In the genomic region with DNA sequence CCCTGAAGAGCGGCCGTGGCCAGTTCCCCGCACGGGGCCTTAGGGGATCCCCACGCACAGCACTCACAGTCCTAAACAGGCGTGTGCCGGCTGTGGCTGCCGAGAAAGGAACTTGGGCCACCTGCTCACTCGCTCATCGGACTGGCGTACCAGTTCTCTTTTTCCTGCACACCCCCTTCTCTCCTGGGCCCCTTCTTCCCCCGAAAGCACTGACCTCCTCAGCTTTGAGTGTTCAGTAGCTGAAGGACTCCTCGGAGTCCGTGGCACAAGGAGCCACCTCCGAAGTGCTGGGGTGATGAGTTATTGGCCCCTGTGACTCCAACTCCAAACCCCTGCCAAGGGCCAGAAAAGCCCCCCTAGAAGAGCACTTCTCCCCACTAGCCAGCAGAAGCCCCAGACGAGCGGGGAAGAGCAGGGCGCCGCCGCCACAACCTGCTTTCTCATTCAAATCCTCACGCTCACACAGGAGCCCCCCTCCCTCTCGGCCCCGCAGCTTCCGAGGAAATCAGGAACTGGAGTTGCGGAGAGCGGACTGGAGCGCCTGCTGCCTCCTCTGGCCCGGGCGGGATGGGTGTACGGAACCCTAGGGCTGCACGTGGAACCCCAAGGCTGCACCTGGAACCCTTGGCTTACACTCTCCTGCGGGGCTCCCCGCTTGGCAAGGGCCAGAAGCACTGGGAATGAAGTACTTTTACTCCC, we compare ENCODE assay signal across 8 cellular contexts. TPM values are rescaled to one million over a fixed set of nuclear protein-coding genes. Genes with fewer than 3 reads are reported as not detected.
DNase-seq lines count a peak whose midpoint lies in the region; ATAC-seq, FAIRE-seq and TF ChIP-seq lines count a peak whose summit lies in the region.

A gene with protein sequence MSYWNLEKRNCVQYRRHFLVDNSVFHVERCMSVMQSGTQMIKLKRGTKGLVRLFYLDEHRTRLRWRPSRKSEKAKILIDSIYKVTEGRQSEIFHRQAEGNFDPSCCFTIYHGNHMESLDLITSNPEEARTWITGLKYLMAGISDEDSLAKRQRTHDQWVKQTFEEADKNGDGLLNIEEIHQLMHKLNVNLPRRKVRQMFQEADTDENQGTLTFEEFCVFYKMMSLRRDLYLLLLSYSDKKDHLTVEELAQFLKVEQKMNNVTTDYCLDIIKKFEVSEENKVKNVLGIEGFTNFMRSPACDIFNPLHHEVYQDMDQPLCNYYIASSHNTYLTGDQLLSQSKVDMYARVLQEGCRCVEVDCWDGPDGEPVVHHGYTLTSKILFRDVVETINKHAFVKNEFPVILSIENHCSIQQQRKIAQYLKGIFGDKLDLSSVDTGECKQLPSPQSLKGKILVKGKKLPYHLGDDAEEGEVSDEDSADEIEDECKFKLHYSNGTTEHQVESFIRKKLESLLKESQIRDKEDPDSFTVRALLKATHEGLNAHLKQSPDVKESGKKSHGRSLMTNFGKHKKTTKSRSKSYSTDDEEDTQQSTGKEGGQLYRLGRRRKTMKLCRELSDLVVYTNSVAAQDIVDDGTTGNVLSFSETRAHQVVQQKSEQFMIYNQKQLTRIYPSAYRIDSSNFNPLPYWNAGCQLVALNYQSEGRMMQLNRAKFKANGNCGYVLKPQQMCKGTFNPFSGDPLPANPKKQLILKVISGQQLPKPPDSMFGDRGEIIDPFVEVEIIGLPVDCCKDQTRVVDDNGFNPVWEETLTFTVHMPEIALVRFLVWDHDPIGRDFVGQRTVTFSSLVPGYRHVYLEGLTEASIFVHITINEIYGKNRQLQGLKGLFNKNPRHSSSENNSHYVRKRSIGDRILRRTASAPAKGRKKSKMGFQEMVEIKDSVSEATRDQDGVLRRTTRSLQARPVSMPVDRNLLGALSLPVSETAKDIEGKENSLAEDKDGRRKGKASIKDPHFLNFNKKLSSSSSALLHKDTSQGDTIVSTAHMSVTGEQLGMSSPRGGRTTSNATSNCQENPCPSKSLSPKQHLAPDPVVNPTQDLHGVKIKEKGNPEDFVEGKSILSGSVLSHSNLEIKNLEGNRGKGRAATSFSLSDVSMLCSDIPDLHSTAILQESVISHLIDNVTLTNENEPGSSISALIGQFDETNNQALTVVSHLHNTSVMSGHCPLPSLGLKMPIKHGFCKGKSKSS (N-terminal part only) (minus strand): TSS at position 446 of the 699 bp plus-strand sequence. CDS start 40,847 bp downstream, outside the sequence.

- H3K4me3 ChIP-seq in neural cell (ENCODE audit: low read length) (peak within 1 kb of the TSS; percentile 87), upper lobe of left lung (peak within 1 kb of the TSS; percentile 45 to 67 (median 57))

- WGBS in upper lobe of left lung, 2 donors, result 0 to 3% methylated on average over 23 to 30 of the region's 33 CpGs

- H3K9me3 ChIP-seq in neural cell (ENCODE audit: low read length) (no peaks in the 10 kb centered on the region), upper lobe of left lung (no peaks in the 10 kb centered on the region)

- H3K36me3 ChIP-seq in neural cell (ENCODE audit: insufficient read depth, low read length) (no peaks in the 10 kb centered on the region), upper lobe of left lung (no peaks in the 10 kb centered on the region)

- peaks cover 43% of the 10 kb centered on the region for H3K79me2 ChIP-seq in neural cell (replicated peaks; ENCODE audit: insufficient read depth, low read length)

- TF ChIP-seq EP300 in Ishikawa (IDR thresholded peaks at IDR 0.05; ENCODE audit: borderline replicate concordance) (no peak), neural cell (conservative IDR thresholded peaks at IDR 0.05; ENCODE audit: poor library complexity, severe bottlenecking) (no peak), upper lobe of left lung (IDR thresholded peaks at IDR 0.05) (no peak)

- peaks cover 16 to 23% (median 21%) of the 10 kb centered on the region in 4 donors for H3K4me1 ChIP-seq in upper lobe of left lung

- no peaks in the 10 kb centered on the region for H4K20me1 ChIP-seq in neural cell (ENCODE audit: insufficient read depth)

- H3K9ac ChIP-seq in neural cell (ENCODE audit: low read length), result peak within 1 kb of the TSS; percentile 88

- ATAC-seq in GM21526 (IDR thresholded peaks at IDR 0.05; ENCODE audit: low FRiP score, unreplicated experiment), result peak; percentile 67
- ATAC-seq in upper lobe of left lung (ENCODE audit: low FRiP score in 2 of 2), result peak; percentile 89 to 93

- H3K4me2 ChIP-seq in neural cell (ENCODE audit: low read length), result peak within 1 kb of the TSS; percentile 87

- no peaks in the 10 kb centered on the region for H3K9me2 ChIP-seq in neural cell (ENCODE audit: insufficient read depth, low read length)

- peak in 2 of 4 donors; percentile 8 to 34 for TF ChIP-seq POLR2A in upper lobe of left lung (IDR thresholded peaks at IDR 0.05)

- peaks cover 6% of the 10 kb centered on the region for H3F3A ChIP-seq in neural cell (ENCODE audit: insufficient read depth, low read length, poor library complexity, severe bottlenecking)

- TF ChIP-seq RAD21 in Ishikawa (IDR thresholded peaks at IDR 0.05; ENCODE audit: low read depth), result no peak
- TF ChIP-seq RAD21 in neural cell (conservative IDR thresholded peaks at IDR 0.05), result peak; percentile 26

- TF ChIP-seq CTCF in neural cell (IDR thresholded peaks at IDR 0.05; ENCODE audit: poor library complexity, severe bottlenecking) (no peak), upper lobe of left lung (IDR thresholded peaks at IDR 0.05) (no peak)

- H3K27ac ChIP-seq in neural cell (ENCODE audit: low read length) (peak within 1 kb of the TSS; percentile 85), upper lobe of left lung (peak within 1 kb of the TSS; percentile 54 to 80 (median 68))

- DNase-seq in COR-L47 (lab: John Stamatoyannopoulos, UW), result peak; percentile 71
- DNase-seq in activated naive CD4-positive, alpha-beta T cell treated with Interleukin-2 at 50 U/mL for 16 hours, result peak; percentile 49
- DNase-seq in frontal cortex (ENCODE audit: low spot score in 2 of 2), result peak; percentile 44 to 67
- peak; percentile 79 to 85 for DNase-seq in upper lobe of left lung

- H3K27me3 ChIP-seq in neural cell (ENCODE audit: insufficient read depth, low read depth, low read length) (no peaks in the 10 kb centered on the region), upper lobe of left lung (peaks cover 0 to 9% (median 4%) of the 10 kb centered on the region in 4 donors)

- no peak for FAIRE-seq in frontal cortex (lab: Jason Lieb, UNC)

- H2AFZ ChIP-seq in neural cell (ENCODE audit: low read depth, low read length), result peak within 1 kb of the TSS; percentile 81

TF ChIP-seq in Ishikawa, 13 proteins besides CTCF, POLR2A, EP300 and RAD21:
- TF ChIP-seq EGR1 (IDR thresholded peaks at IDR 0.05) (no peak), TCF12 (IDR thresholded peaks at IDR 0.05; ENCODE audit: low read depth) (peak; percentile 14; the same call in 1 of the 2 replicates), ZBTB7A (IDR thresholded peaks at IDR 0.05; ENCODE audit: low read depth) (0 out of 2 replicates have a peak, but pooled peaks have one; percentile 8), MAX (IDR thresholded peaks at IDR 0.05) (peak; percentile 41; the same call in 1 of the 2 replicates), YY1 (IDR thresholded peaks at IDR 0.05; ENCODE audit: low read depth) (peak; percentile 59)
TF ChIP-seq in Ishikawa: peak in this region for 4.

TF ChIP-seq in PFSK-1, 5 proteins besides CTCF, POLR2A, EP300 and RAD21:
- TF ChIP-seq POLR2AphosphoS5 (IDR thresholded peaks at IDR 0.05; ENCODE audit: low read depth, low read length) (peak; percentile 18; the same call in 1 of the 2 replicates), SIN3A (IDR thresholded peaks at IDR 0.05; ENCODE audit: borderline replicate concordance, insufficient read depth, low read length) (no peak)

TF ChIP-seq in neural cell, 6 proteins besides CTCF, POLR2A, EP300 and RAD21:
- TF ChIP-seq SMC3 (conservative IDR thresholded peaks at IDR 0.05; ENCODE audit: poor library complexity) (no peak), MXI1 (conservative IDR thresholded peaks at IDR 0.05; ENCODE audit: poor library complexity, severe bottlenecking) (peak; percentile 51), EZH2 (IDR thresholded peaks at IDR 0.05; ENCODE audit: borderline replicate concordance, insufficient read depth, low read length, poor library complexity, severe bottlenecking) (no peak), POLR2AphosphoS5 (IDR thresholded peaks at IDR 0.05) (peak; percentile 78), TAF1 (IDR thresholded peaks at IDR 0.05; ENCODE audit: low read depth) (peak; percentile 50)
- TF ChIP-seq, protein P1, sequence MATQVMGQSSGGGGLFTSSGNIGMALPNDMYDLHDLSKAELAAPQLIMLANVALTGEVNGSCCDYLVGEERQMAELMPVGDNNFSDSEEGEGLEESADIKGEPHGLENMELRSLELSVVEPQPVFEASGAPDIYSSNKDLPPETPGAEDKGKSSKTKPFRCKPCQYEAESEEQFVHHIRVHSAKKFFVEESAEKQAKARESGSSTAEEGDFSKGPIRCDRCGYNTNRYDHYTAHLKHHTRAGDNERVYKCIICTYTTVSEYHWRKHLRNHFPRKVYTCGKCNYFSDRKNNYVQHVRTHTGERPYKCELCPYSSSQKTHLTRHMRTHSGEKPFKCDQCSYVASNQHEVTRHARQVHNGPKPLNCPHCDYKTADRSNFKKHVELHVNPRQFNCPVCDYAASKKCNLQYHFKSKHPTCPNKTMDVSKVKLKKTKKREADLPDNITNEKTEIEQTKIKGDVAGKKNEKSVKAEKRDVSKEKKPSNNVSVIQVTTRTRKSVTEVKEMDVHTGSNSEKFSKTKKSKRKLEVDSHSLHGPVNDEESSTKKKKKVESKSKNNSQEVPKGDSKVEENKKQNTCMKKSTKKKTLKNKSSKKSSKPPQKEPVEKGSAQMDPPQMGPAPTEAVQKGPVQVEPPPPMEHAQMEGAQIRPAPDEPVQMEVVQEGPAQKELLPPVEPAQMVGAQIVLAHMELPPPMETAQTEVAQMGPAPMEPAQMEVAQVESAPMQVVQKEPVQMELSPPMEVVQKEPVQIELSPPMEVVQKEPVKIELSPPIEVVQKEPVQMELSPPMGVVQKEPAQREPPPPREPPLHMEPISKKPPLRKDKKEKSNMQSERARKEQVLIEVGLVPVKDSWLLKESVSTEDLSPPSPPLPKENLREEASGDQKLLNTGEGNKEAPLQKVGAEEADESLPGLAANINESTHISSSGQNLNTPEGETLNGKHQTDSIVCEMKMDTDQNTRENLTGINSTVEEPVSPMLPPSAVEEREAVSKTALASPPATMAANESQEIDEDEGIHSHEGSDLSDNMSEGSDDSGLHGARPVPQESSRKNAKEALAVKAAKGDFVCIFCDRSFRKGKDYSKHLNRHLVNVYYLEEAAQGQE (IDR thresholded peaks at IDR 0.05; ENCODE audit: borderline replicate concordance), result peak; percentile 4

RNA-seq across cellular contexts. Expression of the gene that starts here (rescaled TPM):
- polyA plus RNA-seq in PFSK-1 (2012; ENCODE audit: insufficient read length, low read depth), result 0.30 TPM
- 19.2 TPM for total RNA-seq in frontal cortex
- 12.1 and 13.5 TPM in 2 replicates for polyA plus RNA-seq in neural cell
- polyA minus RNA-seq in neural cell, result 50.9 and 54.8 TPM in 2 replicates
- total RNA-seq in upper lobe of left lung, result 10 to 100 TPM in 4 of 6 donors, 1 to 10 TPM in 2; 7.7 to 26.3 (median 13.6) TPM

Comparison
In these comparisons a context has a peak if more than half of its experiments do, and no peak if none do; other contexts are left out.
1. Peak in every context shown above with its lines: DNase-seq, ATAC-seq, H3K4me3 ChIP-seq and H3K27ac ChIP-seq.